ENCODE assay signal across 17 cellular contexts in the genomic region with DNA sequence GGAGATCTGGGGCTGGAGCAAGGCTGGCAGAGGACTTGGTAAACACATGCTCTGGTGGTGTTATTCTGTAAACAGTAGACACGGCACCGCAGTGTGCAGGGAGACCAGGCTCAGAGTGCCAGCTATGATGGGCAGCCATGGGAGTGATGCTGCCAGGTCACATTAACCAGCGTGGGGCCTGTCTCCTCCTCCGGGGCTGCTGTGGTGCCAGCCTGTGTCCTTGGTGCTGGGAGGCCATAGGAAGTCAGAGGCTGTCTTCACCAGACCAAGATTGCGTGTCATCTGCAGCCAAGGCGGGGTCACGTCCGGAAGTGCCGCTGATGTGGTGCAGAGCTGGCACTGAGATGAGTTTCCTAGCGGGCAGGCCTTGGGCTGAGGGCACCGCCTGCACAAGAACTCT.
A peak's percentile ranks its signal among the peaks of the same experiment; 100 is the strongest.
DNase-seq lines count a peak whose midpoint lies in the region; ATAC-seq, FAIRE-seq and TF ChIP-seq lines count a peak whose summit lies in the region.
"Had no signal": no experiment of that assay in that cellular context is flagged by ENCODE, and none has a peak within 500 bp of the region (broad histone marks: within the 10 kb centered on the region; RNA-seq: fewer than 3 reads in every experiment).

No MANE protein-coding gene starts in this region.

- H4K5ac ChIP-seq in H9 (ENCODE audit: insufficient read length, low read depth, low read length) = no peak overlapping the region

- H3K36me3 ChIP-seq in pancreas (no peaks in the 10 kb centered on the region), esophagus muscularis mucosa (no peaks in the 10 kb centered on the region)
- H3K36me3 ChIP-seq: BLaER1 treated with 17β-estradiol and CSF1 and Interleukin-3, amounts not matched to agents 10 nM and 100 nM had no signal

- TF ChIP-seq CTCF in H9 (conservative IDR thresholded peaks at IDR 0.05) (no peak), pancreas (IDR thresholded peaks at IDR 0.05) (no peak), esophagus muscularis mucosa (IDR thresholded peaks at IDR 0.05) (no peak)

- H2AFZ ChIP-seq in H9 (ENCODE audit: low read length) = no peak overlapping the region
- H2AFZ ChIP-seq: GM23248 had no signal

- no peak overlapping the region for H2BK5ac ChIP-seq in H9 (ENCODE audit: insufficient read length, low read length)

- no peak overlapping the region for H4K91ac ChIP-seq in H9 (ENCODE audit: insufficient read length, low read depth, low read length)

- no peaks in the 10 kb centered on the region for H3K23me2 ChIP-seq in H9 (ENCODE audit: insufficient read length, low read depth, low read length, poor library complexity, severe bottlenecking)

- H2BK15ac ChIP-seq in H9 (ENCODE audit: low read depth, low read length) = no peak overlapping the region

- no peak for TF ChIP-seq EP300 in esophagus muscularis mucosa (IDR thresholded peaks at IDR 0.05)

- H3K56ac ChIP-seq in H9 (ENCODE audit: insufficient read length, low read depth, low read length) = no peak overlapping the region

- H3K14ac ChIP-seq in H9 (ENCODE audit: insufficient read depth, low read length) = peak overlapping the region; percentile 2; the same call in 1 of the 2 replicates

- no peaks in the 10 kb centered on the region for H3K9me3 Mint-ChIP-seq in H9
- H3K9me3 Mint-ChIP-seq in stimulated activated effector memory CD8-positive, alpha-beta T cell treated with anti-CD3 and anti-CD28 coated beads, Interleukin-12 subunit alpha, Interleukin-12 subunit beta, amount 100 ng/mL, for 72 hours = no peaks in the 10 kb centered on the region
- H3K9me3 Mint-ChIP-seq: CD8-positive, alpha-beta T cell had no signal

- H3K27me3 ChIP-seq in H9 (ENCODE audit: insufficient read depth, low read length) (no peaks in the 10 kb centered on the region), pancreas (no peaks in the 10 kb centered on the region), esophagus muscularis mucosa (peaks cover 0 to 6% (median 0%) of the 10 kb centered on the region in 4 donors)
- H3K27me3 ChIP-seq: BLaER1 treated with 17β-estradiol and CSF1 and Interleukin-3, amounts not matched to agents 10 nM and 100 nM had no signal

- H4K8ac ChIP-seq in H9 (replicated peaks; ENCODE audit: insufficient read length, low read depth, low read length) = no peak overlapping the region

- no CpG with 5 or more reads among the region's 11 CpGs for WGBS in H9 (ENCODE audit: extremely low coverage, insufficient read length, low lambda C conversion rate)
- 78 to 84% methylated on average over 11 of the region's 11 CpGs for WGBS in pancreas, 2 donors
- 93% methylated on average over 8 of the region's 11 CpGs for whole genome bisulfite sequencing in esophagus muscularis mucosa

- intact Hi-C loops in pancreas (cut with DNase I) (no loop called here), esophagus muscularis mucosa (cut with DNase I) (no loop called here)

- no peak for FAIRE-seq in pancreas (lab: Jason Lieb, UNC)
- FAIRE-seq: G401.6, GM12891, GM19239, HTR-8/SVneo had no signal

- no peak overlapping the region for H3K18ac ChIP-seq in H9 (ENCODE audit: insufficient read length, low read depth, low read length)

- peak; percentile 12 for ATAC-seq in stimulated activated effector memory CD8-positive, alpha-beta T cell treated with anti-CD3 and anti-CD28 coated beads, Interleukin-12 subunit alpha, Interleukin-12 subunit beta, amount 100 ng/mL, for 72 hours
- no peak for ATAC-seq in pancreas
- ATAC-seq: CD8-positive, alpha-beta T cell had no signal

- no peaks in the 10 kb centered on the region for H3K79me2 ChIP-seq in H9 (ENCODE audit: insufficient read depth, low read length)

- no peak overlapping the region for H3K4me3 Mint-ChIP-seq in H9
- H3K4me3 Mint-ChIP-seq in stimulated activated effector memory CD8-positive, alpha-beta T cell treated with anti-CD3 and anti-CD28 coated beads, Interleukin-12 subunit alpha, Interleukin-12 subunit beta, amount 100 ng/mL, for 72 hours = no peak overlapping the region
- H3K4me3 Mint-ChIP-seq: B cell; CD8-positive, alpha-beta T cell had no signal

- H3K9me3 ChIP-seq in H9 (ENCODE audit: control insufficient read depth, low read depth, low read length) (no peaks in the 10 kb centered on the region), pancreas (no peaks in the 10 kb centered on the region), esophagus muscularis mucosa (peaks cover 0 to 9% (median 3%) of the 10 kb centered on the region in 4 donors)

- H3K23ac ChIP-seq in H9 (ENCODE audit: insufficient read length, low read depth, low read length) = no peak overlapping the region

- H3K4me3 ChIP-seq in pancreas = no peak overlapping the region
- H3K4me3 ChIP-seq in esophagus muscularis mucosa = no peak overlapping the region
- H3K4me3 ChIP-seq: BLaER1 treated with 17β-estradiol and CSF1 and Interleukin-3, amounts not matched to agents 10 nM and 100 nM; GM23248 had no signal

- H2BK120ac ChIP-seq in H9 (ENCODE audit: low read depth, low read length, poor library complexity, severe bottlenecking) = no peak overlapping the region

- no peak overlapping the region for H3K9ac ChIP-seq in H9 (ENCODE audit: extremely low read depth, insufficient read length, low read length)
- H3K9ac ChIP-seq: BLaER1 treated with 17β-estradiol and CSF1 and Interleukin-3, amounts not matched to agents 10 nM and 100 nM; GM23248 had no signal

- H3K27ac ChIP-seq in H9 (ENCODE audit: insufficient read length, low read depth, low read length) (no peak overlapping the region), pancreas (no peak overlapping the region), esophagus muscularis mucosa (replicated peaks in 1 of 4) (no peak overlapping the region)
- H3K27ac ChIP-seq: BLaER1 treated with 17β-estradiol and CSF1 and Interleukin-3, amounts not matched to agents 10 nM and 100 nM; GM23248 had no signal

- H3K27ac Mint-ChIP-seq in H9 = no peak overlapping the region
- H3K27ac Mint-ChIP-seq in stimulated activated effector memory CD8-positive, alpha-beta T cell treated with anti-CD3 and anti-CD28 coated beads, Interleukin-12 subunit alpha, Interleukin-12 subunit beta, amount 100 ng/mL, for 72 hours = no peak overlapping the region
- H3K27ac Mint-ChIP-seq: B cell; CD8-positive, alpha-beta T cell had no signal

- H3K4me1 ChIP-seq in H9 (ENCODE audit: insufficient read depth, low read length) = no peaks in the 10 kb centered on the region
- no peaks in the 10 kb centered on the region for H3K4me1 ChIP-seq in pancreas
- H3K4me1 ChIP-seq in esophagus muscularis mucosa = no peaks in the 10 kb centered on the region

- H3K79me1 ChIP-seq in H9 (ENCODE audit: insufficient read depth, low read depth, low read length, poor library complexity, severe bottlenecking) = no peaks in the 10 kb centered on the region

- H3K4ac ChIP-seq in H9 (ENCODE audit: low read depth, low read length) = no peak overlapping the region

- H3K27me3 Mint-ChIP-seq in H9 (ENCODE audit: low read depth) = peaks cover 4% of the 10 kb centered on the region
- H3K27me3 Mint-ChIP-seq: B cell had no signal

- TF ChIP-seq POLR2A in esophagus muscularis mucosa (IDR thresholded peaks at IDR 0.05; ENCODE audit: low read depth) = no peak

- H4K20me1 ChIP-seq in H9 (ENCODE audit: control insufficient read depth, insufficient read depth, insufficient read length) = no peaks in the 10 kb centered on the region
- H4K20me1 ChIP-seq: BLaER1 treated with 17β-estradiol and CSF1 and Interleukin-3, amounts not matched to agents 10 nM and 100 nM had no signal

- peaks cover 0 to 3% of the 10 kb centered on the region in 2 experiments; a peak in 1 of 4 replicates for H3K4me1 Mint-ChIP-seq in H9
- H3K4me1 Mint-ChIP-seq in stimulated activated effector memory CD8-positive, alpha-beta T cell treated with anti-CD3 and anti-CD28 coated beads, Interleukin-12 subunit alpha, Interleukin-12 subunit beta, amount 100 ng/mL, for 72 hours = no peaks in the 10 kb centered on the region
- H3K4me1 Mint-ChIP-seq: B cell had no signal

- no peak overlapping the region for H2BK12ac ChIP-seq in H9 (ENCODE audit: insufficient read length, low read depth, low read length)

- peak; percentile 39 for DNase-seq in DMS153 (lab: John Stamatoyannopoulos, UW)
- no peak for DNase-seq in H9
- DNase-seq in mesenteric fat pad (ENCODE audit: low spot score) = peak; percentile 85
- no peak for DNase-seq in stimulated activated effector memory CD8-positive, alpha-beta T cell treated with anti-CD3 and anti-CD28 coated beads, Interleukin-12 subunit alpha, Interleukin-12 subunit beta, amount 100 ng/mL, for 72 hours (ENCODE audit: low spot score in 2 of 2)
- no peak for DNase-seq in pancreas
- DNase-seq in esophagus muscularis mucosa (ENCODE audit: extremely low spot score) = no peak
- no peak for DNase-seq in epidermal melanocyte (ENCODE audit: insufficient read length, low spot score)
- DNase-seq: Calu3; CD8-positive, alpha-beta T cell; GM23248; IMR-90 had no signal

- H2BK20ac ChIP-seq in H9 (ENCODE audit: low read depth, low read length, poor library complexity, severe bottlenecking) = no peak overlapping the region

- no peak overlapping the region for H3K4me2 ChIP-seq in H9 (ENCODE audit: insufficient read depth, insufficient read length, low read length)
- H3K4me2 ChIP-seq: BLaER1 treated with 17β-estradiol and CSF1 and Interleukin-3, amounts not matched to agents 10 nM and 100 nM had no signal

- H3K36me3 Mint-ChIP-seq in H9 (ENCODE audit: insufficient read depth in 1 of 3, low read depth in 3 of 3) = no peaks in the 10 kb centered on the region
- H3K36me3 Mint-ChIP-seq in stimulated activated effector memory CD8-positive, alpha-beta T cell treated with anti-CD3 and anti-CD28 coated beads, Interleukin-12 subunit alpha, Interleukin-12 subunit beta, amount 100 ng/mL, for 72 hours = no peaks in the 10 kb centered on the region
- H3K36me3 Mint-ChIP-seq: CD8-positive, alpha-beta T cell had no signal

- H2AK5ac ChIP-seq in H9 (ENCODE audit: insufficient read length, low read length) = no peak overlapping the region

- H3T11ph ChIP-seq in H9 (ENCODE audit: low read length) = no peak overlapping the region

Comparison
In these comparisons a context has a peak if more than half of its experiments do, and no peak if none do; other contexts are left out.
1. DNase-seq: peak in DMS153 (single experiment) and mesenteric fat pad (single experiment); none in H9 (single experiment), stimulated activated effector memory CD8-positive, alpha-beta T cell treated with anti-CD3 and anti-CD28 coated beads, Interleukin-12 subunit alpha, Interleukin-12 subunit beta, amount 100 ng/mL, for 72 hours (0 of 2), pancreas (0 of 6), esophagus muscularis mucosa (single experiment) and epidermal melanocyte (single experiment).